In the genomic region with DNA sequence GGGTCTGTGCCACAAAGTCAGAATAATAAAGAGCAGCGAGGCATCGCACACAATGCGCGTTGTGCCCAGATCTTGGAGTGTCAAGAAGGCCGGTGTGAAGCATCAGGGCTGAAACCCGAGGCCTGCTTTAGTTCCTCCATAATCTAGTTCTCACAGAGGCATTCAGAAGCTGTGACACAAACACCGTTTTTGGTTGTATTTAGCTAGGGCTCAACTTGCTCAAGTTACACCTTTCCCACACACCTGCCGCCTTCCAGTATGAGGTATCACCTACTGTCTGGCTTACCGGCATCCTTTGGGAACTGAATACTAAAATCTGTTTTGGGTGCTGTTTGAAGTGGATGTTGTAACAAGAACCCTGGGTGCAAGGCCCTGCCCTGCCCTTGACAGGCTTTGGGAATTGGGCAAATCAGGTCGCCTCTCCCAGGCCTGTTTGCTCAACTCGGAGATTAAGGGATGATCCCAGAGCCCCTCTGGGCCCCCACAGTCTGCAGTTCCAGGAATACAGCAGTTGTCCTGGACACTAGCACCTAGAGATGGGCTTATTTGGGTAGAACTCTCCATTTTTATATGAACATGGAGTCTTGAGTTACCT, we compare ENCODE assay signal across 8 cellular contexts. TPM values are rescaled to one million over a fixed set of nuclear protein-coding genes. Genes with fewer than 3 reads are reported as not detected.
DNase-seq lines count a peak whose midpoint lies in the region; ATAC-seq, FAIRE-seq and TF ChIP-seq lines count a peak whose summit lies in the region.

No MANE protein-coding gene starts in this region.

- H3K27ac ChIP-seq in CD4-positive, CD25-positive, alpha-beta regulatory T cell (ENCODE audit: insufficient read depth, low read length, poor library complexity, severe bottlenecking) = peak overlapping the region; percentile 71
- H3K27ac ChIP-seq in Peyer's patch (peak overlapping the region; percentile 59 to 89 (median 73)), pancreas (peak overlapping the region; percentile 86 to 97 (median 93))

- peak overlapping the region in 2 of 3 donors; percentile 90 to 94 for H3K27ac Mint-ChIP-seq in CD4-positive, CD25-positive, alpha-beta regulatory T cell
- H3K27ac Mint-ChIP-seq in endothelial cell (ENCODE audit: unreplicated experiment) = peak overlapping the region; percentile 86

- H3K4me3 ChIP-seq in CD4-positive, CD25-positive, alpha-beta regulatory T cell (ENCODE audit: low read depth, low read length) = no peak overlapping the region
- H3K4me3 ChIP-seq in Peyer's patch (no peak overlapping the region), pancreas (no peak overlapping the region)

- no peaks in the 10 kb centered on the region for H3K27me3 Mint-ChIP-seq in CD4-positive, CD25-positive, alpha-beta regulatory T cell
- H3K27me3 Mint-ChIP-seq in endothelial cell (ENCODE audit: unreplicated experiment) = peaks cover 5% of the 10 kb centered on the region

- peaks cover 5% of the 10 kb centered on the region for H3K36me3 Mint-ChIP-seq in CD4-positive, CD25-positive, alpha-beta regulatory T cell
- H3K36me3 Mint-ChIP-seq in endothelial cell (ENCODE audit: low read depth, unreplicated experiment) = peaks cover 4% of the 10 kb centered on the region

- DNase-seq in CD4-positive, CD25-positive, alpha-beta regulatory T cell = no peak
- DNase-seq in Peyer's patch (no peak), endothelial cell (ENCODE audit: low spot score) (no peak), pancreas (peak in 1 of 6 donors; percentile 28), germinal center (ENCODE audit: low spot score) (no peak), foreskin melanocyte (no peak), hepatic stellate cell (ENCODE audit: low spot score) (no peak)

- 84 to 85% methylated on average over 11 of the region's 11 CpGs for WGBS in pancreas, 2 donors

- peaks cover 3% of the 10 kb centered on the region for H3K36me3 ChIP-seq in CD4-positive, CD25-positive, alpha-beta regulatory T cell (ENCODE audit: control insufficient read depth, insufficient read depth, low read length)
- no peaks in the 10 kb centered on the region for H3K36me3 ChIP-seq in Peyer's patch
- H3K36me3 ChIP-seq in pancreas = no peaks in the 10 kb centered on the region

- peaks cover 19 to 88% (median 49%) of the 10 kb centered on the region in 4 donors for H3K4me1 Mint-ChIP-seq in CD4-positive, CD25-positive, alpha-beta regulatory T cell
- peaks cover 22% of the 10 kb centered on the region for H3K4me1 Mint-ChIP-seq in endothelial cell (ENCODE audit: unreplicated experiment)

- H3K4me1 ChIP-seq in CD4-positive, CD25-positive, alpha-beta regulatory T cell (ENCODE audit: control insufficient read depth, insufficient read depth, low read length, poor library complexity, severe bottlenecking) = peaks cover 68% of the 10 kb centered on the region
- peaks cover 0 to 65% (median 10%) of the 10 kb centered on the region in 4 donors for H3K4me1 ChIP-seq in Peyer's patch
- H3K4me1 ChIP-seq in pancreas = peaks cover 6 to 41% (median 22%) of the 10 kb centered on the region in 3 donors

- TF ChIP-seq CTCF in Peyer's patch (IDR thresholded peaks at IDR 0.05) (no peak), endothelial cell (IDR thresholded peaks at IDR 0.05; ENCODE audit: unreplicated experiment) (no peak), pancreas (IDR thresholded peaks at IDR 0.05) (no peak)

- TF ChIP-seq POLR2A in Peyer's patch (IDR thresholded peaks at IDR 0.05) = no peak

- no peaks in the 10 kb centered on the region for H3K9me3 ChIP-seq in CD4-positive, CD25-positive, alpha-beta regulatory T cell (ENCODE audit: control insufficient read depth in 2 of 2, low read length in 2 of 2)
- H3K9me3 ChIP-seq in Peyer's patch = no peaks in the 10 kb centered on the region
- no peaks in the 10 kb centered on the region for H3K9me3 ChIP-seq in pancreas

- no peak for FAIRE-seq in pancreas (lab: Jason Lieb, UNC)

- H3K4me3 Mint-ChIP-seq in CD4-positive, CD25-positive, alpha-beta regulatory T cell = peak overlapping the region in 1 of 4 donors; percentile 46
- H3K4me3 Mint-ChIP-seq in endothelial cell (ENCODE audit: unreplicated experiment) = no peak overlapping the region

- no peaks in the 10 kb centered on the region for H3K27me3 ChIP-seq in CD4-positive, CD25-positive, alpha-beta regulatory T cell (ENCODE audit: control insufficient read depth, insufficient read depth, low read length)
- H3K27me3 ChIP-seq in Peyer's patch (no peaks in the 10 kb centered on the region), pancreas (no peaks in the 10 kb centered on the region)

- ATAC-seq in CD4-positive, CD25-positive, alpha-beta regulatory T cell (ENCODE audit: low read depth in 2 of 2) = no peak
- no peak for ATAC-seq in pancreas
- ATAC-seq in HG03108 (IDR thresholded peaks at IDR 0.05; ENCODE audit: unreplicated experiment) = no peak

- no peaks in the 10 kb centered on the region for H3K9me3 Mint-ChIP-seq in CD4-positive, CD25-positive, alpha-beta regulatory T cell
- no peaks in the 10 kb centered on the region for H3K9me3 Mint-ChIP-seq in endothelial cell (ENCODE audit: unreplicated experiment)

- intact Hi-C loops in pancreas (cut with DNase I) = no loop called here

RNA-seq across cellular contexts. Expression of a gene that starts 27.0 kb away (rescaled TPM):
- total RNA-seq in CD4-positive, CD25-positive, alpha-beta regulatory T cell = 13.8 TPM
- polyA plus RNA-seq in CD4-positive, CD25-positive, alpha-beta regulatory T cell = 10 to 100 TPM; 11.3 to 12.0 (median 11.7) TPM
- total RNA-seq in Peyer's patch (10 to 100 TPM; 18.2 to 44.1 (median 28.2) TPM), endothelial cell (ENCODE audit: unreplicated experiment) (8.5 TPM), pancreas (100 to 1,000 TPM in 1 of 6 donors, 10 to 100 TPM in 3, 1 to 10 TPM in 2; 6.8 to 134 (median 12.6) TPM)
- polyA plus RNA-seq in pancreas = 10 to 100 TPM; 73.6 to 82.8 TPM

RNA-seq across cellular contexts. Expression of a gene that starts 27.9 kb away (rescaled TPM):
- 16.8 TPM for total RNA-seq in CD4-positive, CD25-positive, alpha-beta regulatory T cell
- polyA plus RNA-seq in CD4-positive, CD25-positive, alpha-beta regulatory T cell = 10 to 100 TPM in 3 of 4 donors, 1 to 10 TPM in 1; 7.8 to 14.7 (median 12.3) TPM
- total RNA-seq in Peyer's patch (10 to 100 TPM in 2 of 4 donors, 1 to 10 TPM in 2; 7.4 to 26.1 (median 11.8) TPM), endothelial cell (ENCODE audit: unreplicated experiment) (9.9 TPM), pancreas (1 to 10 TPM; 3.0 to 6.2 (median 3.8) TPM)
- polyA plus RNA-seq in pancreas = 1 to 10 TPM; 6.4 to 6.8 TPM

RNA-seq across cellular contexts. Expression of a gene that starts 32.5 kb away (rescaled TPM):
- total RNA-seq in CD4-positive, CD25-positive, alpha-beta regulatory T cell = 48.6 TPM
- 10 to 100 TPM; 33.8 to 39.1 (median 37.6) TPM for polyA plus RNA-seq in CD4-positive, CD25-positive, alpha-beta regulatory T cell
- 100 to 1,000 TPM; 123 to 193 (median 168) TPM for total RNA-seq in Peyer's patch
- total RNA-seq in endothelial cell (ENCODE audit: unreplicated experiment) = 39.8 TPM
- total RNA-seq in pancreas = 10 to 100 TPM; 25.4 to 43.1 (median 34.2) TPM
- polyA plus RNA-seq in pancreas = 10 to 100 TPM; 66.0 to 78.5 TPM

RNA-seq across cellular contexts. Expression of a gene that starts 54.2 kb away (rescaled TPM):
- total RNA-seq in CD4-positive, CD25-positive, alpha-beta regulatory T cell = 0.94 TPM
- polyA plus RNA-seq in CD4-positive, CD25-positive, alpha-beta regulatory T cell = not detected
- total RNA-seq in Peyer's patch = 100 to 1,000 TPM in 1 of 4 donors, 10 to 100 TPM in 2, 1 to 10 TPM in 1; 1.9 to 191 (median 37.1) TPM
- not detected for total RNA-seq in endothelial cell (ENCODE audit: unreplicated experiment)
- total RNA-seq in pancreas = 100 to 1,000 TPM in 1 of 6 donors, 10 to 100 TPM in 3, 1 to 10 TPM in 2; 6.3 to 158 (median 45.7) TPM
- polyA plus RNA-seq in pancreas = 10 to 100 TPM; 46.8 to 75.1 TPM
